ENCODE assay signal across 1 cellular context in the genomic region with DNA sequence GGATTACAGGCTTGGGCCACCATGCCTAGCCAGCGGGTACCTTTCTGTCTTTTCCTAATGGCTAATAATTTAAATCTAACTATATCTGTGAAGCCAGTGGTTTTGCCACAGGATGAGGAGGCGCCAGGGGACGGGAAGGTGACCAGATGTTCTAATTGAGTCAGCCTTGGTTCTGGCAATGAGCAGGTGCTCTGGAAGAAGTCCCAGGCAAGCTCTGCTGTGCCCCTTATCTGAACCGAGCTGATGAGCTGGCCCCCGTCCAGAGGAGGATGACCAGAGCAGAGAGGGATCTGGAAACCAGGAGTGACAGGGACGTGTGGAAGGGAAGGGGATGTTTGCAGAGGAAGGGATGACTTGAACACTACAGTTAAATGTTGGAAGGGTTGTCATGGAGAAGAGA.
TF ChIP-seq lines count a peak whose summit lies in the region.

No MANE protein-coding gene starts in this region.

TF ChIP-seq in SK-N-SH, 30 proteins besides CTCF, POLR2A, EP300 and RAD21 (continued from another document):
- TF ChIP-seq TEAD4 (IDR thresholded peaks at IDR 0.05; ENCODE audit: borderline replicate concordance, insufficient read depth), result 0 out of 2 replicates have a peak, but pooled peaks have one; percentile 38
- peak; percentile 85 for TF ChIP-seq TCF12 (IDR thresholded peaks at IDR 0.05)
- TF ChIP-seq POLR2AphosphoS5 (IDR thresholded peaks at IDR 0.05; ENCODE audit: low read depth, low read length), result peak; percentile 65
- TF ChIP-seq FOSL2 (IDR thresholded peaks at IDR 0.05; ENCODE audit: borderline replicate concordance, low read depth), result no peak
- TF ChIP-seq CHD2 (IDR thresholded peaks at IDR 0.05; ENCODE audit: low read length, partially characterized antibody), result peak; percentile 83
- peak; percentile 29; the same call in 1 of the 2 replicates for TF ChIP-seq NFIC (IDR thresholded peaks at IDR 0.05; ENCODE audit: borderline replicate concordance)
- no peak for TF ChIP-seq GABPA (IDR thresholded peaks at IDR 0.05; ENCODE audit: low read depth)
